20 cellular contexts compared by ENCODE assay signal in the genomic region with DNA sequence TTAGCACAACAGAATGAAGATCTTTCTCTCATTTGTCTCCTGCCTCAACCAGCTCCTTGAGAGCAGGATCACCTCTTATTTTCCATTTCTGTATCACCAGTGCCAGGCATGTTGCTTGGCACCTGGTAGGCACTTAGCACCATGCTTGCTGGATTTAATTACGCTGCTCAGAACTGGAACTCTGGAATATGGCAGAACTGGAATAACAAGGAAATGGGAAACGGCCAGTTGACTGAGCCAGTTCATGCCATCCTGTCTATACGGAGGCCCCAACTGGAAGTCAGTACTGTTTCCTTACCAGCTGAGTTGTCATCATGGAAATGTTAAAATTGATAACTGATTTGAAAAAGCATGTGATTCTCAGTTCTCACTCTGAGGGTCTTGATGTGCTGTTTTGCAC.
DNase-seq lines count a peak whose midpoint lies in the region; TF ChIP-seq lines count a peak whose summit lies in the region.
"Had no signal": no experiment of that assay in that cellular context is flagged by ENCODE, and none has a peak within 500 bp of the region (broad histone marks: within the 10 kb centered on the region; RNA-seq: fewer than 3 reads in every experiment).

No MANE protein-coding gene starts in this region.

- H3K9ac ChIP-seq in SK-N-MC (ENCODE audit: insufficient read length): no peak overlapping the region
- H3K9ac ChIP-seq: BLaER1 treated with 17β-estradiol and CSF1 and Interleukin-3, amounts not matched to agents 10 nM and 100 nM had no signal

- peak overlapping the region; percentile 23; the same call in 1 of the 2 replicates for H3K27ac ChIP-seq in C4-2B
- H3K27ac ChIP-seq in SK-N-MC: peak overlapping the region; percentile 57; the same call in 1 of the 2 replicates
- H3K27ac ChIP-seq: A549 had no signal

- no peaks in the 10 kb centered on the region for H3K9me3 ChIP-seq in SK-N-MC (ENCODE audit: low read depth, low read length)
- H3K9me3 ChIP-seq: A549; BE2C; BLaER1 treated with 17β-estradiol and CSF1 and Interleukin-3, amounts not matched to agents 10 nM and 100 nM; HAP-1 had no signal

- no peak overlapping the region for H3K4me3 Mint-ChIP-seq in endothelial cell (ENCODE audit: unreplicated experiment)
- H3K4me3 Mint-ChIP-seq: HFFc6 had no signal

- DNase-seq in SK-N-MC (ENCODE audit: low read depth, low spot score): no peak
- no peak for DNase-seq in endothelial cell (ENCODE audit: low spot score)
- DNase-seq in activated CD4-positive, alpha-beta T cell treated with anti-CD3 and anti-CD28 coated beads, Interleukin-2, amount 50 U/mL, for 1 hour: no peak
- no peak for DNase-seq in NCI-H524 treated with DMSO at 0.1 percent for 48 hours (lab: John Stamatoyannopoulos, UW)
- DNase-seq in NCI-H2029 treated with DMSO at 0.1 percent for 48 hours (lab: John Stamatoyannopoulos, UW): no peak
- DNase-seq: 8988T; ACHN; AML-193; BE2C; Calu3; CD4-positive, alpha-beta memory T cell; COR-L47; DMS53; DMS79 treated with DMSO at 0.1 percent for 48 hours; GOT3; HFFc6 had no signal

- peaks cover 18% of the 10 kb centered on the region for H3K36me3 Mint-ChIP-seq in endothelial cell (ENCODE audit: low read depth, unreplicated experiment)

- H3K4me3 ChIP-seq in SK-N-MC: no peak overlapping the region
- H3K4me3 ChIP-seq: A549; BLaER1 treated with 17β-estradiol and CSF1 and Interleukin-3, amounts not matched to agents 10 nM and 100 nM; HAP-1 had no signal

- peaks cover 17% of the 10 kb centered on the region for H3K4me1 Mint-ChIP-seq in endothelial cell (ENCODE audit: unreplicated experiment)
- H3K4me1 Mint-ChIP-seq: CD4-positive, alpha-beta memory T cell had no signal

- H3K9me3 Mint-ChIP-seq in endothelial cell (ENCODE audit: unreplicated experiment): no peaks in the 10 kb centered on the region
- H3K9me3 Mint-ChIP-seq: CD4-positive, alpha-beta memory T cell; HFFc6 had no signal

- no peaks in the 10 kb centered on the region for H3K27me3 Mint-ChIP-seq in endothelial cell (ENCODE audit: unreplicated experiment)
- H3K27me3 Mint-ChIP-seq: CD4-positive, alpha-beta memory T cell had no signal

- TF ChIP-seq CTCF in C4-2B (conservative IDR thresholded peaks at IDR 0.05) (no peak), endothelial cell (IDR thresholded peaks at IDR 0.05; ENCODE audit: unreplicated experiment) (no peak)

- peaks cover 14% of the 10 kb centered on the region for H3K36me3 ChIP-seq in SK-N-MC (ENCODE audit: insufficient read depth, low read length)

- H3K27ac Mint-ChIP-seq in endothelial cell (ENCODE audit: unreplicated experiment): peak overlapping the region; percentile 42
- H3K27ac Mint-ChIP-seq: HFFc6 had no signal
